ENCODE assay signal across 21 cellular contexts in the genomic region with DNA sequence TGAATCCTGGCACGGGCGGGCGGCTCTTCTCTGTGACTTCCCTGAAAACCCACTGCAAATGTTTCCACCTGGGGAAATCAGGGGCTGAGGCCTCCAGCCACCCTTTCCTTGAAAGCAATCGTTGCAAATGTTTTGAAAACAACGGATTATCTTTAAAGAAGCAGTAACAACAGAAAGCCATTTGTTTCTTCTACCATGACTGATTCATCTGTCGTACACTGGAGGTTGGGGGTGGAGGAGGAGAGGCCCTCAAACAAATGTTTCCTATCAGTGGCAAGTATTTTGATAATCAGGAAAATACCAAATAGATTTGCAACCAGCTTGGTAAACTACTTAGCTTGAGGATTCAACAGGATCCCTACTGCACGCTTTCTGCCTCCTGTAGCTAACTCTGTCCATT.
DNase-seq lines count a peak whose midpoint lies in the region; ATAC-seq and TF ChIP-seq lines count a peak whose summit lies in the region.
"Had no signal": no experiment of that assay in that cellular context is flagged by ENCODE, and none has a peak within 500 bp of the region (broad histone marks: within the 10 kb centered on the region; RNA-seq: fewer than 3 reads in every experiment).

No MANE protein-coding gene starts in this region.

- peak overlapping the region; percentile 6 for H3K4me3 ChIP-seq in endocrine pancreas (ENCODE audit: control insufficient read depth, insufficient read depth, low read length)
- no peak overlapping the region for H3K4me3 ChIP-seq in muscle layer of colon (ENCODE audit: low read depth in 1 of 2, low read length in 2 of 2)
- H3K4me3 ChIP-seq in uterus, result no peak overlapping the region
- H3K4me3 ChIP-seq: skin epidermis had no signal

- no peaks in the 10 kb centered on the region for H3K4me1 Mint-ChIP-seq in activated naive CD8-positive, alpha-beta T cell treated with anti-CD3 and anti-CD28 coated beads, Interleukin-2, amount 10 ng/mL, durations not matched to agents 7 days and 5 days
- H3K4me1 Mint-ChIP-seq in activated naive CD8-positive, alpha-beta T cell treated with anti-CD3 and anti-CD28 coated beads, Interleukin-2, amount 50 U/mL, for 24 hours, result no peaks in the 10 kb centered on the region
- H3K4me1 Mint-ChIP-seq: T-cell had no signal

- in situ Hi-C loops in G401 (cut with HindIII; ENCODE audit: low sequenced_read_pairs), result no loop called here

- H3K27ac ChIP-seq in muscle layer of colon (ENCODE audit: low read depth, low read length), result peak overlapping the region; percentile 73
- H3K27ac ChIP-seq in uterus, result peak overlapping the region; percentile 75 to 93
- H3K27ac ChIP-seq: RWPE1 had no signal

- TF ChIP-seq POLR2A in uterus (IDR thresholded peaks at IDR 0.05), result no peak

- TF ChIP-seq CTCF in uterus (IDR thresholded peaks at IDR 0.05), result no peak

- POLR2A ChIA-PET in activated naive CD8-positive, alpha-beta T cell treated with anti-CD3 and anti-CD28 coated beads, Interleukin-2, amount 10 ng/mL, durations not matched to agents 7 days and 5 days (lab: Charles Lee), result no interaction called here

- H3K4me1 ChIP-seq in endocrine pancreas (ENCODE audit: control insufficient read depth, insufficient read depth, low read length), result peaks cover 22% of the 10 kb centered on the region
- peaks cover 77% of the 10 kb centered on the region for H3K4me1 ChIP-seq in muscle layer of colon (ENCODE audit: insufficient read depth, low read length)
- H3K4me1 ChIP-seq in uterus, result peaks cover 12% of the 10 kb centered on the region in 2 donors

- DNase-seq in activated naive CD8-positive, alpha-beta T cell treated with anti-CD3 and anti-CD28 coated beads, Interleukin-2, amount 10 ng/mL, durations not matched to agents 7 days and 5 days, result no peak
- DNase-seq in activated naive CD8-positive, alpha-beta T cell treated with anti-CD3 and anti-CD28 coated beads, Interleukin-2, amount 50 U/mL, for 24 hours, result no peak
- DNase-seq in uterus (no peak), G401 (ENCODE audit: low spot score) (no peak), middle frontal gyrus (ENCODE audit: extremely low spot score, low spot score) (no peak)
- DNase-seq: activated CD8-positive, alpha-beta T cell treated with anti-CD3 and anti-CD28 coated beads, Interleukin-2, amount 10 ng/mL, durations not matched to agents 7 days and 5 days; CD8-positive, alpha-beta T cell; EL; islet precursor cell; KBM-7; midbrain; NCI-H1105; NCI-H2171 treated with DMSO at 0.1 percent for 48 hours; stimulated activated CD4-positive, alpha-beta T cell treated with anti-CD3 and anti-CD28 coated beads, Interleukin-4, amount 100 ng/mL, for 4 hours; T-cell had no signal

- peaks cover 6% of the 10 kb centered on the region for H3K27me3 Mint-ChIP-seq in activated naive CD8-positive, alpha-beta T cell treated with anti-CD3 and anti-CD28 coated beads, Interleukin-2, amount 10 ng/mL, durations not matched to agents 7 days and 5 days
- peaks cover 4% of the 10 kb centered on the region for H3K27me3 Mint-ChIP-seq in activated naive CD8-positive, alpha-beta T cell treated with anti-CD3 and anti-CD28 coated beads, Interleukin-2, amount 50 U/mL, for 24 hours

- no peaks in the 10 kb centered on the region for H3K9me3 Mint-ChIP-seq in activated naive CD8-positive, alpha-beta T cell treated with anti-CD3 and anti-CD28 coated beads, Interleukin-2, amount 10 ng/mL, durations not matched to agents 7 days and 5 days
- no peaks in the 10 kb centered on the region for H3K9me3 Mint-ChIP-seq in activated naive CD8-positive, alpha-beta T cell treated with anti-CD3 and anti-CD28 coated beads, Interleukin-2, amount 50 U/mL, for 24 hours
- H3K9me3 Mint-ChIP-seq: CD8-positive, alpha-beta T cell; T-cell; type B pancreatic cell had no signal

- H3K36me3 ChIP-seq in endocrine pancreas (ENCODE audit: control insufficient read depth, insufficient read depth, low read length), result no peaks in the 10 kb centered on the region
- H3K36me3 ChIP-seq in muscle layer of colon (ENCODE audit: insufficient read depth, low read length), result no peaks in the 10 kb centered on the region
- H3K36me3 ChIP-seq in uterus, result no peaks in the 10 kb centered on the region

- H3K9ac ChIP-seq in endocrine pancreas (ENCODE audit: control insufficient read depth, insufficient read depth, low read length), result no peak overlapping the region
- H3K9ac ChIP-seq in muscle layer of colon (ENCODE audit: low read length), result no peak overlapping the region

- no peaks in the 10 kb centered on the region for H3K36me3 Mint-ChIP-seq in activated naive CD8-positive, alpha-beta T cell treated with anti-CD3 and anti-CD28 coated beads, Interleukin-2, amount 10 ng/mL, durations not matched to agents 7 days and 5 days
- no peaks in the 10 kb centered on the region for H3K36me3 Mint-ChIP-seq in activated naive CD8-positive, alpha-beta T cell treated with anti-CD3 and anti-CD28 coated beads, Interleukin-2, amount 50 U/mL, for 24 hours (ENCODE audit: low read depth)
- H3K36me3 Mint-ChIP-seq: CD8-positive, alpha-beta T cell; T-cell; type B pancreatic cell had no signal

- no peak for ATAC-seq in activated naive CD8-positive, alpha-beta T cell treated with anti-CD3 and anti-CD28 coated beads, Interleukin-2, amount 10 ng/mL, durations not matched to agents 7 days and 5 days (ENCODE audit: low read depth)
- ATAC-seq in activated naive CD8-positive, alpha-beta T cell treated with anti-CD3 and anti-CD28 coated beads, Interleukin-2, amount 50 U/mL, for 24 hours, result no peak
- no peak for ATAC-seq in HG02623 (IDR thresholded peaks at IDR 0.05; ENCODE audit: unreplicated experiment)
- ATAC-seq: activated CD8-positive, alpha-beta T cell treated with anti-CD3 and anti-CD28 coated beads, Interleukin-2, amount 10 ng/mL, durations not matched to agents 7 days and 5 days; CD8-positive, alpha-beta T cell; T-cell had no signal

- H3K27ac Mint-ChIP-seq in activated naive CD8-positive, alpha-beta T cell treated with anti-CD3 and anti-CD28 coated beads, Interleukin-2, amount 10 ng/mL, durations not matched to agents 7 days and 5 days, result peak overlapping the region; percentile 33
- no peak overlapping the region for H3K27ac Mint-ChIP-seq in activated naive CD8-positive, alpha-beta T cell treated with anti-CD3 and anti-CD28 coated beads, Interleukin-2, amount 50 U/mL, for 24 hours
- H3K27ac Mint-ChIP-seq: activated CD8-positive, alpha-beta T cell treated with anti-CD3 and anti-CD28 coated beads, Interleukin-2, amount 10 ng/mL, durations not matched to agents 7 days and 5 days; CD8-positive, alpha-beta T cell; T-cell had no signal

- H3K9me3 ChIP-seq in endocrine pancreas (ENCODE audit: control insufficient read depth, low read length) (no peaks in the 10 kb centered on the region), muscle layer of colon (ENCODE audit: low read length) (no peaks in the 10 kb centered on the region), uterus (no peaks in the 10 kb centered on the region)

- intact Hi-C loops in uterus (cut with DNase I; ENCODE audit: low total_unique reads), result no loop called here

- H3K27me3 ChIP-seq in endocrine pancreas (ENCODE audit: control insufficient read depth, insufficient read depth, low read length) (no peaks in the 10 kb centered on the region), muscle layer of colon (ENCODE audit: control insufficient read depth in 1 of 2, insufficient read depth in 2 of 2, low read length in 2 of 2) (no peaks in the 10 kb centered on the region), uterus (no peaks in the 10 kb centered on the region)

- H3K4me3 Mint-ChIP-seq in activated naive CD8-positive, alpha-beta T cell treated with anti-CD3 and anti-CD28 coated beads, Interleukin-2, amount 10 ng/mL, durations not matched to agents 7 days and 5 days, result no peak overlapping the region
- no peak overlapping the region for H3K4me3 Mint-ChIP-seq in activated naive CD8-positive, alpha-beta T cell treated with anti-CD3 and anti-CD28 coated beads, Interleukin-2, amount 50 U/mL, for 24 hours
- H3K4me3 Mint-ChIP-seq: activated CD8-positive, alpha-beta T cell treated with anti-CD3 and anti-CD28 coated beads, Interleukin-2, amount 10 ng/mL, durations not matched to agents 7 days and 5 days; CD8-positive, alpha-beta T cell; T-cell; type B pancreatic cell had no signal
